12 cellular contexts compared by ENCODE assay signal in the genomic region with DNA sequence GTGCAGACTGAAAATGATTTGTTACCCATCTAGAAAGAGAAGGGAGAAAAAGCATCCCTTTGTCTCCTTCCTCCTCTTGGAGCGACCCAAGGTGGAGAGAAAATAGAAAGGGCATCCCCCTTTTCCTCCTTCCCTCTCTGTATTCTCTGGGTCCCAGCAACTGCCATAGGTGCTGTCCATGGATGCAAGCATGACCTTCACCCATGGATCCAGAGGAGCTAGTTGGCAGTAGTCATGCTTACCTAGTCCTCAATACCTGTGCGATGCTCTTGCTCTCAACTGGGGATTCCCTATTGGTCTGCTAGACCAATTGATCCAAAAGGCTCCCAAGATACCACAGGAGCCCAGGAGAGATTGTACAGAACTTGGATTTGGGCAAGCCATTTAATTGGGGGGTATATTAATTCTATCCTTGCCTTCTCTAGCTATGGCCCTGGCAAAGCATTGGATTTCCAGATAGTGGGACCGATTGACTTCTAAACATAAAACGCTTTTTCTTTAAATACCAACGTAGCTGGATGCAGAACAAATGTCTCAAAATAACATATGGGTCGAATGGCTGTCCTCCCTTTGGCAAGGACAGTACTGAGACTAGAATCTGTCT.
A peak's percentile ranks its signal among the peaks of the same experiment; 100 is the strongest.
DNase-seq lines count a peak whose midpoint lies in the region; ATAC-seq and TF ChIP-seq lines count a peak whose summit lies in the region.
"Had no signal": no experiment of that assay in that cellular context is flagged by ENCODE, and none has a peak within 500 bp of the region (broad histone marks: within the 10 kb centered on the region; RNA-seq: fewer than 3 reads in every experiment).

No MANE protein-coding gene starts in this region.

- H3K4me3 ChIP-seq in breast epithelium (no peak overlapping the region), epithelial cell of esophagus (ENCODE audit: low read length) (no peak overlapping the region)

- DNase-seq in MCF 10A (ENCODE audit: unreplicated experiment) (peak; percentile 24), breast epithelium (ENCODE audit: low spot score in 2 of 2) (no peak), RPMI7951 (ENCODE audit: low read depth) (peak; percentile 35), epithelial cell of esophagus (ENCODE audit: low read depth) (peak; percentile 36), dedifferentiated amniotic fluid mesenchymal stem cell (ENCODE audit: extremely low spot score) (no peak)
- DNase-seq: activated naive CD8-positive, alpha-beta T cell treated with anti-CD3 and anti-CD28 coated beads for 36 hours; NCI-H1694 had no signal

- BruUV-seq in MCF 10A (replicated peaks; lab: Mats Ljungman, UMichigan): no TSS peak

- no peaks in the 10 kb centered on the region for H3K4me1 Mint-ChIP-seq in MCF 10A (ENCODE audit: insufficient read depth, unreplicated experiment)
- H3K4me1 Mint-ChIP-seq: activated naive CD8-positive, alpha-beta T cell treated with anti-CD3 and anti-CD28 coated beads for 36 hours; B cell; stimulated activated memory B cell treated with anti-CD40 and anti-IgM and Interleukin-4, amounts not matched to agents 10 μg/mL and 1 μg/mL and 100 μg/mL, for 72 hours had no signal

- H3K4me3 Mint-ChIP-seq in MCF 10A (ENCODE audit: unreplicated experiment): no peak overlapping the region
- H3K4me3 Mint-ChIP-seq: activated naive CD8-positive, alpha-beta T cell treated with anti-CD3 and anti-CD28 coated beads for 36 hours; B cell; stimulated activated memory B cell treated with anti-CD40 and anti-IgM and Interleukin-4, amounts not matched to agents 10 μg/mL and 1 μg/mL and 100 μg/mL, for 72 hours had no signal

- POLR2A ChIA-PET in MCF 10A (lab: Yijun Ruan, JAX): no interaction called here

- H3K27ac Mint-ChIP-seq in MCF 10A (ENCODE audit: low read depth, unreplicated experiment): no peak overlapping the region
- H3K27ac Mint-ChIP-seq: activated naive CD8-positive, alpha-beta T cell treated with anti-CD3 and anti-CD28 coated beads for 36 hours; B cell; stimulated activated memory B cell treated with anti-CD40 and anti-IgM and Interleukin-4, amounts not matched to agents 10 μg/mL and 1 μg/mL and 100 μg/mL, for 72 hours had no signal

- no peak for TF ChIP-seq POLR2A in breast epithelium (IDR thresholded peaks at IDR 0.05)

- peaks cover 46% of the 10 kb centered on the region for H3K9me3 Mint-ChIP-seq in MCF 10A (ENCODE audit: unreplicated experiment)

- TF ChIP-seq CTCF in MCF 10A (IDR thresholded peaks at IDR 0.05; ENCODE audit: unreplicated experiment): no peak
- no peak for TF ChIP-seq CTCF in breast epithelium (IDR thresholded peaks at IDR 0.05)
- no peak for TF ChIP-seq CTCF in epithelial cell of esophagus (IDR thresholded peaks at IDR 0.05; ENCODE audit: insufficient read depth, low read depth, low read length, missing control alignments)

- H3K36me3 Mint-ChIP-seq in MCF 10A (ENCODE audit: insufficient read depth, unreplicated experiment): no peaks in the 10 kb centered on the region
- H3K36me3 Mint-ChIP-seq: activated naive CD8-positive, alpha-beta T cell treated with anti-CD3 and anti-CD28 coated beads for 36 hours; stimulated activated memory B cell treated with anti-CD40 and anti-IgM and Interleukin-4, amounts not matched to agents 10 μg/mL and 1 μg/mL and 100 μg/mL, for 72 hours had no signal

- peaks cover 71 to 96% of the 10 kb centered on the region in 2 donors for H3K9me3 ChIP-seq in breast epithelium

- H3K36me3 ChIP-seq in breast epithelium: no peaks in the 10 kb centered on the region

- no peaks in the 10 kb centered on the region for H3K27me3 ChIP-seq in breast epithelium

- no peaks in the 10 kb centered on the region for H3K4me1 ChIP-seq in breast epithelium

- H3K27ac ChIP-seq in breast epithelium: no peak overlapping the region
- peak overlapping the region; percentile 13 for H3K27ac ChIP-seq in temporal lobe (ENCODE audit: low read depth, low read length)

- H3K27me3 Mint-ChIP-seq in MCF 10A (ENCODE audit: insufficient read depth, unreplicated experiment): no peaks in the 10 kb centered on the region
- H3K27me3 Mint-ChIP-seq: activated naive CD8-positive, alpha-beta T cell treated with anti-CD3 and anti-CD28 coated beads for 36 hours; B cell; stimulated activated memory B cell treated with anti-CD40 and anti-IgM and Interleukin-4, amounts not matched to agents 10 μg/mL and 1 μg/mL and 100 μg/mL, for 72 hours had no signal

- CTCF ChIA-PET in MCF 10A (lab: Yijun Ruan, JAX): interaction anchor here (0.6 to 0.7 kb wide), 2 partner anchors 309 to 1210 kb away, joined by 3 read pairs; no protein-coding TSS in a partner anchor

- ATAC-seq in GM18868 (IDR thresholded peaks at IDR 0.05; ENCODE audit: unreplicated experiment) (no peak), HG03097 (IDR thresholded peaks at IDR 0.05; ENCODE audit: low FRiP score, unreplicated experiment) (no peak)
- ATAC-seq: stimulated activated memory B cell treated with anti-CD40 and anti-IgM and Interleukin-4, amounts not matched to agents 10 μg/mL and 1 μg/mL and 100 μg/mL, for 72 hours had no signal

- intact Hi-C loops in MCF 10A (cut with micrococcal nuclease): no loop called here
- intact Hi-C loops in breast epithelium (cut with DNase I; ENCODE audit: low total_unique reads): no loop called here

Comparison
In these comparisons a context has a peak if more than half of its experiments do, and no peak if none do; other contexts are left out.
1. DNase-seq: peak in MCF 10A (single experiment), RPMI7951 (single experiment) and epithelial cell of esophagus (single experiment); none in breast epithelium (0 of 2) and dedifferentiated amniotic fluid mesenchymal stem cell (single experiment).